ENCODE assay signal across 14 cellular contexts in the genomic region with DNA sequence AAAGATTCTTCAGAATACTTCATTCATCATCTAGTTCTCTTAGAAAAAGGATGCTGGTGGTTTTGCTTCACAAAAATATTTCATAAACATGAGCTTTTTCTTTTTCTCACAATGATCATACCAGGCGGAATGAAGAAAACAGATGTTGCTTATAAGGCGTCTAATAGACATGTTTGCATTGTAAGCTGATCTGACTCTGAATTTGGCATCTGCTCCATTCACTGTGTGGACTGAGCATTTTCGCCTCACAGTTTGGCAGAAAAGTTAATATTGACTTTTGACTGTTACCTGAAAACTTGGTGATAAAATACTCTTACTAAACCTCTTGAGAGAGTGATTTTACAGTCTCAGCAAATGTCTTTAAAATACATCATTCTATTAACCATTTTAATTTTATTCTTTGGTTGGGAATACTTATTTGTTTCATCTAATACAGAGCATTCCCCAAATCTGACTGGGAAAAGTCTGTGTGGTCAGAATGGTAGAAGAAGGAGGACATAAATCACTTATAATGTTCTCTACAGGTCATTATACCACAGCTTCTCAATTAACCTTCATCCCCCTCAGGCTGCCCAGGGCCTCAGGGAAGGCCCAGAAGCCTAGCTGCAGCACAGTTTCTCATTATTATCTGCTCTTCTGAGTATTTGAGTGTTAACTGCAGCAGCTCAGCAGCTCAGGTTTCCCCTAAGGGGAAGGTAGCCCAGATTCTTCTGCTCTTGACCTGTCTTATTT.
DNase-seq lines count a peak whose midpoint lies in the region; ATAC-seq, FAIRE-seq and TF ChIP-seq lines count a peak whose summit lies in the region.
"Had no signal": no experiment of that assay in that cellular context is flagged by ENCODE, and none has a peak within 500 bp of the region (broad histone marks: within the 10 kb centered on the region; RNA-seq: fewer than 3 reads in every experiment).

No MANE protein-coding gene starts in this region.

- no peak overlapping the region for H2AFZ ChIP-seq in astrocyte (ENCODE audit: low read depth, low read length)
- no peak overlapping the region for H2AFZ ChIP-seq in MM.1S (ENCODE audit: low read length)

- H3K4me3 Mint-ChIP-seq in astrocyte (ENCODE audit: unreplicated experiment): no peak overlapping the region
- H3K4me3 Mint-ChIP-seq in nephron progenitor cell: no peak overlapping the region
- H3K4me3 Mint-ChIP-seq in stimulated activated naive B cell treated with anti-CD40 and anti-IgM and Interleukin-4, amounts not matched to agents 10 μg/mL and 1 μg/mL and 100 μg/mL, for 72 hours: no peak overlapping the region
- H3K4me3 Mint-ChIP-seq: activated naive CD8-positive, alpha-beta T cell; CD4-positive, alpha-beta memory T cell had no signal

- H3K4me1 ChIP-seq in HEK293 (ENCODE audit: control insufficient read depth, insufficient read depth, low read length) (peaks cover 12% of the 10 kb centered on the region; the same call in 1 of the 2 replicates), astrocyte (ENCODE audit: insufficient read depth, low read length) (no peaks in the 10 kb centered on the region), MM.1S (ENCODE audit: low read length) (no peaks in the 10 kb centered on the region)
- H3K4me1 ChIP-seq: colonic mucosa, suprapubic skin had no signal

- no peaks in the 10 kb centered on the region for H3K9me3 Mint-ChIP-seq in astrocyte (ENCODE audit: unreplicated experiment)
- H3K9me3 Mint-ChIP-seq in nephron progenitor cell: peaks cover 6% of the 10 kb centered on the region
- H3K9me3 Mint-ChIP-seq in stimulated activated naive B cell treated with anti-CD40 and anti-IgM and Interleukin-4, amounts not matched to agents 10 μg/mL and 1 μg/mL and 100 μg/mL, for 72 hours: no peaks in the 10 kb centered on the region

- no peak for ATAC-seq in HG03280 (IDR thresholded peaks at IDR 0.05; ENCODE audit: unreplicated experiment)
- no peak for ATAC-seq in stimulated activated naive B cell treated with anti-CD40 and anti-IgM and Interleukin-4, amounts not matched to agents 10 μg/mL and 1 μg/mL and 100 μg/mL, for 72 hours (replicated peaks)
- ATAC-seq in HG02970 (IDR thresholded peaks at IDR 0.05; ENCODE audit: low FRiP score, unreplicated experiment): no peak

- no peaks in the 10 kb centered on the region for H3F3A ChIP-seq in MM.1S (ENCODE audit: insufficient read depth, low read length)

- peaks cover 0 to 8% of the 10 kb centered on the region in 2 experiments; a peak in 1 of 3 replicates for H3K36me3 ChIP-seq in HEK293 (ENCODE audit: control insufficient read depth in 2 of 2, insufficient read depth in 1 of 2, low read length in 2 of 2)
- H3K36me3 ChIP-seq in astrocyte (ENCODE audit: insufficient read depth, low read length): no peaks in the 10 kb centered on the region
- no peaks in the 10 kb centered on the region for H3K36me3 ChIP-seq in MM.1S (replicated peaks; ENCODE audit: insufficient read depth, low read length)
- H3K36me3 ChIP-seq: colonic mucosa had no signal

- TF ChIP-seq CTCF in HEK293 (tag by site-specific recombination; IDR thresholded peaks at IDR 0.05) (no peak), astrocyte (IDR thresholded peaks at IDR 0.05; ENCODE audit: insufficient read depth, low read depth, low read length) (no peak), nephron progenitor cell (IDR thresholded peaks at IDR 0.05) (no peak), MM.1S (IDR thresholded peaks at IDR 0.05; ENCODE audit: low read length) (no peak)

- FAIRE-seq in astrocyte (lab: Jason Lieb, UNC): no peak
- FAIRE-seq: keratinocyte had no signal

- no peaks in the 10 kb centered on the region for H3K4me1 Mint-ChIP-seq in astrocyte (ENCODE audit: low read depth, unreplicated experiment)
- H3K4me1 Mint-ChIP-seq in nephron progenitor cell: peaks cover 31% of the 10 kb centered on the region
- H3K4me1 Mint-ChIP-seq in stimulated activated naive B cell treated with anti-CD40 and anti-IgM and Interleukin-4, amounts not matched to agents 10 μg/mL and 1 μg/mL and 100 μg/mL, for 72 hours: peaks cover 0 to 8% of the 10 kb centered on the region in 2 donors
- H3K4me1 Mint-ChIP-seq: CD4-positive, alpha-beta memory T cell had no signal

- no peaks in the 10 kb centered on the region for H3K79me2 ChIP-seq in astrocyte (ENCODE audit: insufficient read depth, low read length)
- no peaks in the 10 kb centered on the region for H3K79me2 ChIP-seq in MM.1S (ENCODE audit: low read length)

- POLR2A ChIA-PET in HEK293 (lab: Yijun Ruan, JAX): no interaction called here

- H3K27ac ChIP-seq in HEK293 (ENCODE audit: extremely low read depth, low read depth, low read length) (peak overlapping the region; percentile 25; the same call in 1 of the 2 replicates), astrocyte (ENCODE audit: low read depth, low read length) (no peak overlapping the region), MM.1S (ENCODE audit: low read length) (no peak overlapping the region)
- H3K27ac ChIP-seq: colonic mucosa, RWPE1, suprapubic skin had no signal

- H3K36me3 Mint-ChIP-seq in astrocyte (ENCODE audit: low read depth, unreplicated experiment) (peaks cover 6% of the 10 kb centered on the region), nephron progenitor cell (ENCODE audit: low read depth) (peaks cover 3% of the 10 kb centered on the region)
- H3K36me3 Mint-ChIP-seq in stimulated activated naive B cell treated with anti-CD40 and anti-IgM and Interleukin-4, amounts not matched to agents 10 μg/mL and 1 μg/mL and 100 μg/mL, for 72 hours: peaks cover 31 to 48% of the 10 kb centered on the region in 2 donors

- no peaks in the 10 kb centered on the region for H3K27me3 Mint-ChIP-seq in astrocyte (ENCODE audit: low read depth, unreplicated experiment)
- peaks cover 2% of the 10 kb centered on the region for H3K27me3 Mint-ChIP-seq in nephron progenitor cell (ENCODE audit: low read depth, poor library complexity)
- no peaks in the 10 kb centered on the region for H3K27me3 Mint-ChIP-seq in stimulated activated naive B cell treated with anti-CD40 and anti-IgM and Interleukin-4, amounts not matched to agents 10 μg/mL and 1 μg/mL and 100 μg/mL, for 72 hours
- H3K27me3 Mint-ChIP-seq: activated naive CD8-positive, alpha-beta T cell; CD4-positive, alpha-beta memory T cell had no signal

- H3K27me3 ChIP-seq in astrocyte (ENCODE audit: insufficient read depth, low read length) (no peaks in the 10 kb centered on the region), MM.1S (replicated peaks; ENCODE audit: insufficient read depth, low read length) (no peaks in the 10 kb centered on the region)
- H3K27me3 ChIP-seq: colonic mucosa, suprapubic skin had no signal

- CTCF ChIA-PET in HEK293 (lab: Yijun Ruan, JAX): interaction anchor here (0.6 to 0.9 kb wide), 2 partner anchors 9 to 14 kb away, joined by 3 to 4 read pairs; no protein-coding TSS in a partner anchor

- no peak overlapping the region for H3K4me2 ChIP-seq in astrocyte (ENCODE audit: low read length)
- no peak overlapping the region for H3K4me2 ChIP-seq in MM.1S (ENCODE audit: low read depth, low read length)

- H3K9me2 ChIP-seq in MM.1S (replicated peaks; ENCODE audit: insufficient read depth, low read length): no peaks in the 10 kb centered on the region

- peak; percentile 66 for DNase-seq in NCI-H2029 treated with DMSO at 0.1 percent for 48 hours (lab: John Stamatoyannopoulos, UW)
- DNase-seq in astrocyte (ENCODE audit: low read depth): peak; percentile 39
- DNase-seq in nephron progenitor cell: peak; percentile 8
- no peak for DNase-seq in MM.1S
- no peak for DNase-seq in stimulated activated naive B cell treated with anti-CD40 and anti-IgM and Interleukin-4, amounts not matched to agents 10 μg/mL and 1 μg/mL and 100 μg/mL, for 72 hours
- DNase-seq: CD4-positive, alpha-beta memory T cell; colonic mucosa had no signal

- H4K20me1 ChIP-seq in astrocyte (ENCODE audit: insufficient read depth, low read length) (no peaks in the 10 kb centered on the region), MM.1S (ENCODE audit: insufficient read depth, low read length) (no peaks in the 10 kb centered on the region)

- no peaks in the 10 kb centered on the region for H3K9me3 ChIP-seq in HEK293 (ENCODE audit: control insufficient read depth, insufficient read depth, low read depth, low read length)
- H3K9me3 ChIP-seq in astrocyte (ENCODE audit: insufficient read depth, low read depth, low read length): no peaks in the 10 kb centered on the region
- H3K9me3 ChIP-seq in MM.1S (replicated peaks; ENCODE audit: insufficient read depth, low read length): no peaks in the 10 kb centered on the region
- H3K9me3 ChIP-seq: colonic mucosa had no signal

- H3K27ac Mint-ChIP-seq in astrocyte (ENCODE audit: unreplicated experiment) (no peak overlapping the region), nephron progenitor cell (peak overlapping the region; percentile 78)
- H3K27ac Mint-ChIP-seq in stimulated activated naive B cell treated with anti-CD40 and anti-IgM and Interleukin-4, amounts not matched to agents 10 μg/mL and 1 μg/mL and 100 μg/mL, for 72 hours: no peak overlapping the region
- H3K27ac Mint-ChIP-seq: activated naive CD8-positive, alpha-beta T cell had no signal

- H3K9ac ChIP-seq in astrocyte (ENCODE audit: low read length): no peak overlapping the region
- H3K9ac ChIP-seq in MM.1S (ENCODE audit: low read length): no peak overlapping the region

- H3K4me3 ChIP-seq in HEK293 (ENCODE audit: low read depth, low read length) (no peak overlapping the region), astrocyte (ENCODE audit: insufficient read depth, low read depth, low read length) (no peak overlapping the region), MM.1S (ENCODE audit: low read length) (no peak overlapping the region)
- H3K4me3 ChIP-seq: colonic mucosa, suprapubic skin had no signal

TF ChIP-seq in HEK293, 187 proteins besides CTCF, POLR2A, EP300 and RAD21 (continues in another document):
- TF ChIP-seq ZNF324 (tag by site-specific recombination; IDR thresholded peaks at IDR 0.05): no peak
- no peak for TF ChIP-seq SCRT1 (tag by site-specific recombination; IDR thresholded peaks at IDR 0.05; ENCODE audit: borderline replicate concordance)
- 0 out of 2 replicates have a peak, but pooled peaks have one; percentile 26 for TF ChIP-seq BCL11A (tag by site-specific recombination; IDR thresholded peaks at IDR 0.05; ENCODE audit: low read depth)
- no peak for TF ChIP-seq ZBTB20 (tag by site-specific recombination; IDR thresholded peaks at IDR 0.05)
- 0 out of 2 replicates have a peak, but pooled peaks have one; percentile 5 for TF ChIP-seq ZNF549 (tag by site-specific recombination; IDR thresholded peaks at IDR 0.05)
- no peak for TF ChIP-seq ZNF48 (tag by site-specific recombination; IDR thresholded peaks at IDR 0.05)
- peak; percentile 56 for TF ChIP-seq OSR2 (tag by site-specific recombination; IDR thresholded peaks at IDR 0.05)

Comparison
In these comparisons a context has a peak if more than half of its experiments do, and no peak if none do; other contexts are left out.
1. DNase-seq: peak in NCI-H2029 treated with DMSO at 0.1 percent for 48 hours (single experiment), astrocyte (single experiment) and nephron progenitor cell (single experiment); none in MM.1S (single experiment) and stimulated activated naive B cell treated with anti-CD40 and anti-IgM and Interleukin-4, amounts not matched to agents 10 μg/mL and 1 μg/mL and 100 μg/mL, for 72 hours (single experiment).